1 cellular context compared by ENCODE assay signal in genomic region chr20:60138263-60139127, GRCh38.
TF ChIP-seq lines count a peak whose summit lies in the region.

No MANE protein-coding gene starts in this region.

TF ChIP-seq in HEK293, 187 proteins besides CTCF, POLR2A, EP300 and RAD21 (continued from another document):
- TF ChIP-seq PRDM2 (tag by site-specific recombination; IDR thresholded peaks at IDR 0.05; ENCODE audit: borderline replicate concordance) = no peak
- no peak; the same call in 1 of the 2 replicates for TF ChIP-seq ZBTB10 (tag by site-specific recombination; IDR thresholded peaks at IDR 0.05)
- no peak for TF ChIP-seq ZNF433 (tag by site-specific recombination; IDR thresholded peaks at IDR 0.05; ENCODE audit: low read depth)
- TF ChIP-seq ZFP37 (tag by site-specific recombination; IDR thresholded peaks at IDR 0.05) = no peak; the same call in 1 of the 2 replicates
- TF ChIP-seq GLIS1 (tag by site-specific recombination; IDR thresholded peaks at IDR 0.05) = peak; percentile 49
- no peak for TF ChIP-seq ZNF133 (tag by site-specific recombination; IDR thresholded peaks at IDR 0.05)
- TF ChIP-seq ZBTB20 (tag by site-specific recombination; IDR thresholded peaks at IDR 0.05) = peak; percentile 23; the same call in 1 of the 2 replicates
- TF ChIP-seq ZNF580 (tag by site-specific recombination; IDR thresholded peaks at IDR 0.05) = peak; percentile 56; the same call in 1 of the 2 replicates
- no peak for TF ChIP-seq ZNF148 (tag by site-specific recombination; IDR thresholded peaks at IDR 0.05; ENCODE audit: borderline replicate concordance)
- no peak for TF ChIP-seq KLF9 (tag by site-specific recombination; IDR thresholded peaks at IDR 0.05; ENCODE audit: low read depth)
- peak; percentile 44; the same call in 1 of the 2 replicates for TF ChIP-seq ZNF335 (tag by site-specific recombination; conservative IDR thresholded peaks at IDR 0.05)
- TF ChIP-seq MYNN (tag by site-specific recombination; IDR thresholded peaks at IDR 0.05; ENCODE audit: borderline replicate concordance) = no peak
- TF ChIP-seq INSM2 (tag by site-specific recombination; IDR thresholded peaks at IDR 0.05) = no peak
- no peak; the same call in 1 of the 2 replicates for TF ChIP-seq ZNF561 (tag by site-specific recombination; IDR thresholded peaks at IDR 0.05; ENCODE audit: borderline replicate concordance)
- 0 out of 2 replicates have a peak, but pooled peaks have one; percentile 14 for TF ChIP-seq ZNF629 (tag by site-specific recombination; IDR thresholded peaks at IDR 0.05)
- TF ChIP-seq ZNF140 (tag by site-specific recombination; IDR thresholded peaks at IDR 0.05) = no peak
- TF ChIP-seq SP2 (tag by site-specific recombination; IDR thresholded peaks at IDR 0.05) = peak; percentile 55
- peak; percentile 87 for TF ChIP-seq ZNF518A (tag by site-specific recombination; conservative IDR thresholded peaks at IDR 0.05; ENCODE audit: low read depth)
- TF ChIP-seq ZNF664 (tag by site-specific recombination; IDR thresholded peaks at IDR 0.05) = no peak
- no peak for TF ChIP-seq MEIS1 (CRISPR knock-in tag; IDR thresholded peaks at IDR 0.05; ENCODE audit: borderline replicate concordance)
- TF ChIP-seq ZNF302 (tag by site-specific recombination; IDR thresholded peaks at IDR 0.05; ENCODE audit: low read depth) = no peak
